8 cellular contexts compared by ENCODE assay signal in the genomic region with DNA sequence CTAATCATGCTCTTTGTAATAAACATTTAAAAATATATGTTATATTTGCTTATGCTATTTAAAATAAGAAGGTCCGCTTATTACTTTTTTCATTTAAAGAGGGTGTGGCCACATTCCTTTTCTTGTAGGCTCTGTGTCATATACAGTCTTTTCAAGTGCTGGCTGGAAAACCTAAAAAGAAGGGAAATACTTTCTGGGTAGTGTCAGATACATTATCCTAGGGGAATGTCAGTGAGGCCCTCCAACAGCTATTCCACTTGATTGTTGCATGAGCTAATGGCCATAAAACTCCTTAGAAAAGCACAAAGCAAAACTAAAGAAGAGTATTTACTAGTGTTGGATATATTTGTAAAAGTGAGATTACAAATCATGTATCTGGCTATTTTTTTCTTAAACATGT. TPM values are rescaled to one million over a fixed set of nuclear protein-coding genes. Genes with fewer than 3 reads are reported as not detected.
A peak's percentile ranks its signal among the peaks of the same experiment; 100 is the strongest.
DNase-seq lines count a peak whose midpoint lies in the region; ATAC-seq and TF ChIP-seq lines count a peak whose summit lies in the region.

No MANE protein-coding gene starts in this region.

- H3K9me3 Mint-ChIP-seq in central memory CD8-positive, alpha-beta T cell: no peaks in the 10 kb centered on the region

- H3K4me1 ChIP-seq in A673 (ENCODE audit: insufficient read depth, low read length, poor library complexity, severe bottlenecking): peaks cover 62% of the 10 kb centered on the region
- peaks cover 54% of the 10 kb centered on the region for H3K4me1 ChIP-seq in mononuclear cell (ENCODE audit: insufficient read depth, low read length)

- intact Hi-C loops in A673 (cut with micrococcal nuclease; ENCODE audit: unreplicated experiment): loop anchor here (2.0 kb wide), 2 partner anchors 20 to 28 kb away; no protein-coding TSS in a partner anchor

- no peaks in the 10 kb centered on the region for H3K27me3 Mint-ChIP-seq in central memory CD8-positive, alpha-beta T cell

- H3K27ac ChIP-seq in A673 (ENCODE audit: low read depth, low read length, poor library complexity, severe bottlenecking) (peak overlapping the region; percentile 90), KOPT-K1 (ENCODE audit: low read depth, low read length, poor library complexity, severe bottlenecking) (peak overlapping the region; percentile 9)

- no TSS peak for BruUV-seq in A673 (replicated peaks; lab: Mats Ljungman, UMichigan)

- H3K4me1 Mint-ChIP-seq in central memory CD8-positive, alpha-beta T cell: peaks cover 47% of the 10 kb centered on the region

- H3K36me3 ChIP-seq in A673 (ENCODE audit: insufficient read depth, low read length, poor library complexity, severe bottlenecking) (no peaks in the 10 kb centered on the region), KOPT-K1 (ENCODE audit: insufficient read depth, low read length) (no peaks in the 10 kb centered on the region)

- H3K9me3 ChIP-seq in A673 (ENCODE audit: low read depth, low read length, poor library complexity, severe bottlenecking) (no peaks in the 10 kb centered on the region), KOPT-K1 (ENCODE audit: insufficient read depth, low read length, poor library complexity, severe bottlenecking) (no peaks in the 10 kb centered on the region), mononuclear cell (ENCODE audit: low read depth, low read length) (no peaks in the 10 kb centered on the region)

- peak overlapping the region; percentile 89 for H3K4me3 Mint-ChIP-seq in central memory CD8-positive, alpha-beta T cell

- peak overlapping the region; percentile 98 for H3K27ac Mint-ChIP-seq in central memory CD8-positive, alpha-beta T cell (ENCODE audit: low read depth)

- no peak for TF ChIP-seq CTCF in A673 (conservative IDR thresholded peaks at IDR 0.05; ENCODE audit: low read depth, low read length)

- no peak for ATAC-seq in central memory CD8-positive, alpha-beta T cell (replicated peaks; ENCODE audit: extremely low read depth, poor library complexity, severe bottlenecking)
- ATAC-seq in GM21360 (IDR thresholded peaks at IDR 0.05; ENCODE audit: unreplicated experiment) (no peak), HG03342 (IDR thresholded peaks at IDR 0.05; ENCODE audit: unreplicated experiment) (no peak)

- H3K36me3 Mint-ChIP-seq in central memory CD8-positive, alpha-beta T cell (ENCODE audit: insufficient read depth): peaks cover 32% of the 10 kb centered on the region

- H3K4me3 ChIP-seq in A673 (ENCODE audit: low read depth, low read length, poor library complexity, severe bottlenecking) (peak overlapping the region; percentile 65), mononuclear cell (ENCODE audit: low read length) (peak overlapping the region; percentile 72)

- H3K27me3 ChIP-seq in A673 (replicated peaks; ENCODE audit: insufficient read depth, low read depth, low read length, poor library complexity) (no peaks in the 10 kb centered on the region), mononuclear cell (ENCODE audit: insufficient read depth, low read length) (no peaks in the 10 kb centered on the region)

- POLR2A ChIA-PET in A673 (lab: Charles Lee; ENCODE audit: low non-redundant PET): no interaction called here

- DNase-seq in A673 (ENCODE audit: low spot score) (peak; percentile 58), RPMI8226 (no peak), iPS-NIHi11 (ENCODE audit: low spot score) (no peak)
- no peak for DNase-seq in central memory CD8-positive, alpha-beta T cell (ENCODE audit: low spot score in 2 of 2)

- CTCF ChIA-PET in A673 (lab: Charles Lee): no interaction called here

RNA-seq across cellular contexts. Expression of gene ANXA1, which starts 0.8 kb away (rescaled TPM):
- total RNA-seq in A673 (2021) (338 and 430 TPM in 2 replicates), mononuclear cell (653 TPM)
